Comparison of ENCODE assay signal across 19 cellular contexts in genomic region chr6:136739071-136739470, GRCh38. TPM values are rescaled to one million over a fixed set of nuclear protein-coding genes. Genes with fewer than 3 reads are reported as not detected.
DNase-seq lines count a peak whose midpoint lies in the region; ATAC-seq and TF ChIP-seq lines count a peak whose summit lies in the region.
"Had no signal": no experiment of that assay in that cellular context is flagged by ENCODE, and none has a peak within 500 bp of the region (broad histone marks: within the 10 kb centered on the region; RNA-seq: fewer than 3 reads in every experiment).

No MANE protein-coding gene starts in this region.

- H3K9me3 Mint-ChIP-seq in stimulated activated effector memory CD8-positive, alpha-beta T cell treated with anti-CD3 and anti-CD28 coated beads, Interleukin-12 subunit alpha, Interleukin-12 subunit beta, amount 100 ng/mL, for 72 hours: no peaks in the 10 kb centered on the region
- H3K9me3 Mint-ChIP-seq: stimulated activated naive CD8-positive, alpha-beta T cell treated with anti-CD3 and anti-CD28 coated beads, Interleukin-15, amount 100 ng/mL, for 72 hours; T-cell had no signal

- 95% methylated on average over 4 of the region's 4 CpGs for WGBS in right cardiac atrium

- H3K4me1 ChIP-seq in left ventricle myocardium inferior: peaks cover 71% of the 10 kb centered on the region
- peaks cover 10% of the 10 kb centered on the region for H3K4me1 ChIP-seq in right cardiac atrium (ENCODE audit: control insufficient read depth, insufficient read depth, low read length)

- TF ChIP-seq CTCF in left ventricle myocardium inferior (IDR thresholded peaks at IDR 0.05; ENCODE audit: borderline replicate concordance) (no peak), dorsolateral prefrontal cortex (IDR thresholded peaks at IDR 0.05 in 54 of 56, conservative IDR thresholded peaks at IDR 0.05 in 2 of 56; ENCODE audit: low read depth in 1 of 56, partially characterized antibody in 56 of 56) (no peak)

- no peak for DNase-seq in left ventricle myocardium inferior
- DNase-seq in right cardiac atrium: no peak
- no peak for DNase-seq in dorsolateral prefrontal cortex
- DNase-seq in stimulated activated effector memory CD8-positive, alpha-beta T cell treated with anti-CD3 and anti-CD28 coated beads, Interleukin-12 subunit alpha, Interleukin-12 subunit beta, amount 100 ng/mL, for 72 hours (ENCODE audit: low spot score in 2 of 2): no peak
- DNase-seq in NCI-H1694 treated with DMSO at 0.1 percent for 48 hours (lab: John Stamatoyannopoulos, UW): no peak
- no peak for DNase-seq in AG08395 (ENCODE audit: low spot score)
- DNase-seq: activated CD4-positive, alpha-beta T cell treated with anti-CD3 and anti-CD28 coated beads, Interleukin-2, amount 50 U/mL, for 4 hours; activated naive CD4-positive, alpha-beta T cell treated with anti-CD3 and anti-CD28 coated beads, Interleukin-2, amount 50 U/mL, for 16 hours; AML-193; DMS153; H7; NCI-H1417; NCI-H226; stimulated activated naive CD8-positive, alpha-beta T cell treated with anti-CD3 and anti-CD28 coated beads, Interleukin-15, amount 100 ng/mL, for 72 hours had no signal

- H3K36me3 ChIP-seq in left ventricle myocardium inferior: no peaks in the 10 kb centered on the region
- H3K36me3 ChIP-seq: ovary had no signal

- H3K9me3 ChIP-seq in left ventricle myocardium inferior (replicated peaks) (no peaks in the 10 kb centered on the region), right cardiac atrium (ENCODE audit: control insufficient read depth, low read length) (no peaks in the 10 kb centered on the region)
- H3K9me3 ChIP-seq: ovary had no signal

- peak overlapping the region; percentile 23 for H3K27ac Mint-ChIP-seq in stimulated activated effector memory CD8-positive, alpha-beta T cell treated with anti-CD3 and anti-CD28 coated beads, Interleukin-12 subunit alpha, Interleukin-12 subunit beta, amount 100 ng/mL, for 72 hours
- H3K27ac Mint-ChIP-seq: stimulated activated naive CD8-positive, alpha-beta T cell treated with anti-CD3 and anti-CD28 coated beads, Interleukin-15, amount 100 ng/mL, for 72 hours; T-cell had no signal

- no peaks in the 10 kb centered on the region for H3K27me3 ChIP-seq in left ventricle myocardium inferior (ENCODE audit: low read depth)
- H3K27me3 ChIP-seq in right cardiac atrium (ENCODE audit: control insufficient read depth, insufficient read depth): no peaks in the 10 kb centered on the region
- no peaks in the 10 kb centered on the region for H3K27me3 ChIP-seq in dorsolateral prefrontal cortex
- H3K27me3 ChIP-seq: ovary had no signal

- ATAC-seq in right cardiac atrium (no peak), HG02610 (IDR thresholded peaks at IDR 0.05; ENCODE audit: unreplicated experiment) (no peak), GM19467 (IDR thresholded peaks at IDR 0.05; ENCODE audit: unreplicated experiment) (no peak)
- no peak for ATAC-seq in stimulated activated effector memory CD8-positive, alpha-beta T cell treated with anti-CD3 and anti-CD28 coated beads, Interleukin-12 subunit alpha, Interleukin-12 subunit beta, amount 100 ng/mL, for 72 hours
- ATAC-seq: stimulated activated naive CD8-positive, alpha-beta T cell treated with anti-CD3 and anti-CD28 coated beads, Interleukin-15, amount 100 ng/mL, for 72 hours had no signal

- H3K4me3 ChIP-seq in left ventricle myocardium inferior: no peak overlapping the region
- H3K4me3 ChIP-seq in right cardiac atrium (ENCODE audit: low read length): no peak overlapping the region
- H3K4me3 ChIP-seq in dorsolateral prefrontal cortex: no peak overlapping the region
- H3K4me3 ChIP-seq: ovary, skin epidermis had no signal

- H3K4me1 Mint-ChIP-seq in stimulated activated effector memory CD8-positive, alpha-beta T cell treated with anti-CD3 and anti-CD28 coated beads, Interleukin-12 subunit alpha, Interleukin-12 subunit beta, amount 100 ng/mL, for 72 hours: peaks cover 51% of the 10 kb centered on the region
- H3K4me1 Mint-ChIP-seq: stimulated activated naive CD8-positive, alpha-beta T cell treated with anti-CD3 and anti-CD28 coated beads, Interleukin-15, amount 100 ng/mL, for 72 hours had no signal

- intact Hi-C loops in left ventricle myocardium inferior (cut with micrococcal nuclease) (no loop called here), right cardiac atrium (cut with DNase I) (no loop called here), dorsolateral prefrontal cortex (cut with DNase I) (no loop called here)

- H3K4me3 Mint-ChIP-seq in stimulated activated effector memory CD8-positive, alpha-beta T cell treated with anti-CD3 and anti-CD28 coated beads, Interleukin-12 subunit alpha, Interleukin-12 subunit beta, amount 100 ng/mL, for 72 hours: no peak overlapping the region
- H3K4me3 Mint-ChIP-seq: stimulated activated naive CD8-positive, alpha-beta T cell treated with anti-CD3 and anti-CD28 coated beads, Interleukin-15, amount 100 ng/mL, for 72 hours; T-cell had no signal

- H3K27ac ChIP-seq in left ventricle myocardium inferior (replicated peaks) (peak overlapping the region; percentile 76), right cardiac atrium (ENCODE audit: low read length) (no peak overlapping the region), dorsolateral prefrontal cortex (peak overlapping the region in 49 of 59 donors; percentile 6 to 89 (median 74))
- H3K27ac ChIP-seq: skin epidermis had no signal

- H3K36me3 Mint-ChIP-seq in stimulated activated effector memory CD8-positive, alpha-beta T cell treated with anti-CD3 and anti-CD28 coated beads, Interleukin-12 subunit alpha, Interleukin-12 subunit beta, amount 100 ng/mL, for 72 hours: no peaks in the 10 kb centered on the region
- H3K36me3 Mint-ChIP-seq: T-cell had no signal

RNA-seq across cellular contexts. Expression of gene MAP3K5, which starts 53.2 kb away (rescaled TPM):
- total RNA-seq in left ventricle myocardium inferior (44.1 TPM), right cardiac atrium (1 to 10 TPM; 3.9 to 7.3 (median 5.5) TPM), dorsolateral prefrontal cortex (10 to 100 TPM; 26.2 to 70.0 (median 45.3) TPM)
- 2.8 TPM for polyA plus RNA-seq in right cardiac atrium
